10 cellular contexts compared by ENCODE assay signal in genomic region chr15:98728811-98729160, GRCh38.
DNase-seq lines count a peak whose midpoint lies in the region; ATAC-seq, FAIRE-seq and TF ChIP-seq lines count a peak whose summit lies in the region.
"Had no signal": no experiment of that assay in that cellular context is flagged by ENCODE, and none has a peak within 500 bp of the region (broad histone marks: within the 10 kb centered on the region; RNA-seq: fewer than 3 reads in every experiment).

No MANE protein-coding gene starts in this region.

- CTCF ChIA-PET in IMR-90 (lab: Yijun Ruan, JAX) (interaction anchor here (1.4 kb wide), 1 partner anchor 9 kb away, joined by 5 read pairs; no protein-coding TSS in a partner anchor), GM10248 (lab: Yijun Ruan, JAX) (interaction anchor here (0.6 kb wide), 1 partner anchor 210 kb away, joined by 3 read pairs; no protein-coding TSS in a partner anchor)

- peak overlapping the region; percentile 91 for H2BK15ac ChIP-seq in IMR-90 (ENCODE audit: low read depth, low read length)
- no peak overlapping the region for H2BK15ac ChIP-seq in mesendoderm (replicated peaks; ENCODE audit: low read depth)

- H3K56ac ChIP-seq in IMR-90 (ENCODE audit: extremely low read depth, insufficient read depth, low read length) (peak overlapping the region; percentile 88), mesendoderm (ENCODE audit: low read length) (peak overlapping the region; percentile 19)

- intact Hi-C loops in IMR-90 (cut with micrococcal nuclease) = loop anchor here (5.0 kb wide), 3 partner anchors 56 to 174 kb away; no protein-coding TSS in a partner anchor

- no peak for DNase-seq in IMR-90
- no peak for DNase-seq in caudate nucleus (lab: John Stamatoyannopoulos, UW)
- no peak for DNase-seq in mesendoderm
- DNase-seq in frontal cortex (ENCODE audit: low spot score in 2 of 2) = no peak
- no peak for DNase-seq in iPS-NIHi11 (ENCODE audit: low spot score)
- DNase-seq in NCI-H1417 treated with DMSO at 0.1 percent for 48 hours (lab: John Stamatoyannopoulos, UW) = no peak
- no peak for DNase-seq in GM10248 (ENCODE audit: extremely low spot score)
- DNase-seq: COR-L47 had no signal

- H4K5ac ChIP-seq in IMR-90 (ENCODE audit: low read depth, low read length) (peak overlapping the region; percentile 66; the same call in 1 of the 2 replicates), mesendoderm (ENCODE audit: low read length) (no peak overlapping the region)

- POLR2A ChIA-PET in IMR-90 (lab: Charles Lee; ENCODE audit: unreplicated experiment) = interaction anchor here (0.6 kb wide), 1 partner anchor 26 kb away, joined by 3 read pairs; no protein-coding TSS in a partner anchor
- POLR2A ChIA-PET in GM10248 (lab: Yijun Ruan, JAX) = no interaction called here

- H3K9me1 ChIP-seq in IMR-90 (ENCODE audit: insufficient read depth, low read length) = peaks cover 42% of the 10 kb centered on the region

- TF ChIP-seq RAD21 in IMR-90 (IDR thresholded peaks at IDR 0.05; ENCODE audit: low read length) = no peak

- H2BK120ac ChIP-seq in IMR-90 (ENCODE audit: low read depth, low read length) (peak overlapping the region; percentile 96), mesendoderm (ENCODE audit: low read depth, low read length) (no peak overlapping the region)

- peak overlapping the region; percentile 84 for H2AK9ac ChIP-seq in IMR-90 (replicated peaks; ENCODE audit: low read depth, low read length, poor library complexity)

- H3K79me2 ChIP-seq in mesendoderm (ENCODE audit: control insufficient read depth, insufficient read depth, low read length) = peaks cover 82% of the 10 kb centered on the region

- H3K23ac ChIP-seq in IMR-90 (ENCODE audit: low read depth, low read length) (peak overlapping the region; percentile 97), mesendoderm (ENCODE audit: low read length) (no peak overlapping the region)

- H3K4me1 ChIP-seq in IMR-90 (ENCODE audit: control insufficient read depth, insufficient read depth, low read length) = peaks cover 26% of the 10 kb centered on the region
- peaks cover 24% of the 10 kb centered on the region for H3K4me1 ChIP-seq in mesendoderm (ENCODE audit: control insufficient read depth, low read depth, low read length)

- H2BK5ac ChIP-seq in IMR-90 (ENCODE audit: low read depth, low read length, poor library complexity, severe bottlenecking) (peak overlapping the region; percentile 96), mesendoderm (ENCODE audit: low read length) (no peak overlapping the region)

- peak overlapping the region; percentile 75 for H3K4me2 ChIP-seq in IMR-90 (ENCODE audit: low read depth, low read length)
- no peak overlapping the region for H3K4me2 ChIP-seq in mesendoderm (ENCODE audit: low read length)

- no peaks in the 10 kb centered on the region for H3K9me3 ChIP-seq in IMR-90 (ENCODE audit: control insufficient read depth, insufficient read depth, low read length)

- dilution Hi-C loops in IMR-90 (cut with HindIII; ENCODE audit: low sequenced_read_pairs, unreplicated experiment) = no loop called here

- in situ Hi-C loops in IMR-90 (cut with MboI; ENCODE audit: low sequenced_read_pairs) = no loop called here

- TF ChIP-seq CTCF in IMR-90 (conservative IDR thresholded peaks at IDR 0.05; ENCODE audit: low read depth, low read length) (no peak), GM10248 (IDR thresholded peaks at IDR 0.05; ENCODE audit: control extremely low read depth, extremely low read depth, low read depth, missing control alignments) (no peak)

- H3K14ac ChIP-seq in IMR-90 (replicated peaks; ENCODE audit: low read depth, low read length) = peak overlapping the region; percentile 94

- H3K9ac ChIP-seq in IMR-90 (ENCODE audit: low read depth, low read length) (peak overlapping the region; percentile 60; the same call in 1 of the 2 replicates), mesendoderm (ENCODE audit: low read length) (peak overlapping the region; percentile 7)

- no peak for FAIRE-seq in frontal cortex (lab: Jason Lieb, UNC)

- H4K20me1 ChIP-seq in IMR-90 (ENCODE audit: insufficient read depth, low read length) = peaks cover 56% of the 10 kb centered on the region

- H3K18ac ChIP-seq in IMR-90 (ENCODE audit: low read depth, low read length) = peak overlapping the region; percentile 84
- H3K18ac ChIP-seq in mesendoderm (ENCODE audit: low read length) = peak overlapping the region; percentile 8

- H3K36me3 ChIP-seq in IMR-90 (ENCODE audit: control insufficient read depth, insufficient read depth, low read length) = no peaks in the 10 kb centered on the region
- no peaks in the 10 kb centered on the region for H3K36me3 ChIP-seq in mesendoderm (ENCODE audit: control insufficient read depth, insufficient read depth, low read length)

- no CpG with 5 or more reads among the region's 2 CpGs for WGBS in IMR-90 (ENCODE audit: extremely low coverage in 2 of 2, insufficient read length in 1 of 2), 2 experiments
- WGBS in mesendoderm (ENCODE audit: extremely low coverage, insufficient coverage, low lambda C conversion rate) = no CpG with 5 or more reads among the region's 2 CpGs

- H3K27ac ChIP-seq in IMR-90 (ENCODE audit: insufficient read depth, low read length) = peak overlapping the region; percentile 89
- H3K27ac ChIP-seq in caudate nucleus (ENCODE audit: low read depth, low read length) = peak overlapping the region; percentile 88
- no peak overlapping the region for H3K27ac ChIP-seq in mesendoderm (ENCODE audit: low read depth, low read length)
- H3K27ac ChIP-seq in temporal lobe (ENCODE audit: low read depth, low read length) = peak overlapping the region; percentile 22

- H4K8ac ChIP-seq in IMR-90 (ENCODE audit: low read depth in 2 of 2, low read length in 2 of 2) = peak overlapping the region; percentile 94 to 95
- H4K8ac ChIP-seq in mesendoderm (ENCODE audit: low read depth, low read length) = no peak overlapping the region

- ATAC-seq in IMR-90 (ENCODE audit: low read depth) = no peak
- ATAC-seq: left lobe of liver had no signal

- no TSS peak for BruUV-seq in IMR-90 (replicated peaks; lab: Mats Ljungman, UMichigan)

- peak overlapping the region; percentile 90 for H2BK20ac ChIP-seq in IMR-90 (ENCODE audit: low read depth, low read length)

- H4K91ac ChIP-seq in IMR-90 (ENCODE audit: insufficient read depth, low read depth, low read length) = peak overlapping the region; percentile 96

- H3K79me1 ChIP-seq in IMR-90 (ENCODE audit: low read depth in 1 of 2, low read length in 2 of 2) (peaks cover 36 to 76% of the 10 kb centered on the region in 2 experiments), mesendoderm (ENCODE audit: low read length) (peaks cover 44% of the 10 kb centered on the region)

- no peak for TF ChIP-seq POLR2A in IMR-90 (IDR thresholded peaks at IDR 0.05; ENCODE audit: low read depth, low read length)

- H2AK5ac ChIP-seq in IMR-90 (ENCODE audit: low read depth, low read length) (peak overlapping the region; percentile 98), mesendoderm (ENCODE audit: low read length) (no peak overlapping the region)

- H2AFZ ChIP-seq in IMR-90 (replicated peaks; ENCODE audit: low read length, poor library complexity) = peak overlapping the region; percentile 9

- H3K27me3 ChIP-seq in IMR-90 (ENCODE audit: control insufficient read depth, insufficient read depth, low read length) = no peaks in the 10 kb centered on the region
- H3K27me3 ChIP-seq in mesendoderm (ENCODE audit: insufficient read depth, low read length, poor library complexity) = no peaks in the 10 kb centered on the region

- H3K4ac ChIP-seq in IMR-90 (ENCODE audit: low read depth, low read length) (peak overlapping the region; percentile 94), mesendoderm (ENCODE audit: low read depth, low read length) (no peak overlapping the region)

- no peak overlapping the region for H3K4me3 ChIP-seq in IMR-90 (ENCODE audit: insufficient read depth, low read depth, low read length)
- no peak overlapping the region for H3K4me3 ChIP-seq in mesendoderm (ENCODE audit: low read length)

TF ChIP-seq in IMR-90, 13 proteins besides CTCF, POLR2A, EP300 and RAD21:
- TF ChIP-seq CEBPB (IDR thresholded peaks at IDR 0.05; ENCODE audit: low read depth, low read length) (no peak), MAZ (IDR thresholded peaks at IDR 0.05; ENCODE audit: borderline replicate concordance, low read depth, low read length) (no peak), BHLHE40 (IDR thresholded peaks at IDR 0.05; ENCODE audit: low read depth, low read length) (no peak), FOS (IDR thresholded peaks at IDR 0.05; ENCODE audit: low read depth, low read length) (no peak), MAFK (IDR thresholded peaks at IDR 0.05; ENCODE audit: low read depth, low read length) (no peak), USF2 (IDR thresholded peaks at IDR 0.05; ENCODE audit: low read depth, low read length) (no peak), SMC3 (IDR thresholded peaks at IDR 0.05; ENCODE audit: low read depth, low read length) (no peak), RFX5 (IDR thresholded peaks at IDR 0.05; ENCODE audit: low read depth, low read length) (no peak), RCOR1 (IDR thresholded peaks at IDR 0.05; ENCODE audit: insufficient replicate concordance, low read length) (no peak)
- TF ChIP-seq, protein P1, sequence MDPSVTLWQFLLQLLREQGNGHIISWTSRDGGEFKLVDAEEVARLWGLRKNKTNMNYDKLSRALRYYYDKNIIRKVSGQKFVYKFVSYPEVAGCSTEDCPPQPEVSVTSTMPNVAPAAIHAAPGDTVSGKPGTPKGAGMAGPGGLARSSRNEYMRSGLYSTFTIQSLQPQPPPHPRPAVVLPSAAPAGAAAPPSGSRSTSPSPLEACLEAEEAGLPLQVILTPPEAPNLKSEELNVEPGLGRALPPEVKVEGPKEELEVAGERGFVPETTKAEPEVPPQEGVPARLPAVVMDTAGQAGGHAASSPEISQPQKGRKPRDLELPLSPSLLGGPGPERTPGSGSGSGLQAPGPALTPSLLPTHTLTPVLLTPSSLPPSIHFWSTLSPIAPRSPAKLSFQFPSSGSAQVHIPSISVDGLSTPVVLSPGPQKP (IDR thresholded peaks at IDR 0.05; ENCODE audit: borderline replicate concordance, low read depth, low read length) = no peak
